In genomic region chr12:4292266-4293063, GRCh38 we compare ENCODE assay signal across 13 cellular contexts. TPM values are rescaled to one million over a fixed set of nuclear protein-coding genes. Genes with fewer than 3 reads are reported as not detected.
DNase-seq lines count a peak whose midpoint lies in the region; ATAC-seq and TF ChIP-seq lines count a peak whose summit lies in the region.
"Had no signal": no experiment of that assay in that cellular context is flagged by ENCODE, and none has a peak within 500 bp of the region (broad histone marks: within the 10 kb centered on the region; RNA-seq: fewer than 3 reads in every experiment).

No MANE protein-coding gene starts in this region.

- CTCF ChIA-PET in activated CD4-positive, alpha-beta T cell treated with anti-CD3 and anti-CD28 coated beads for 36 hours (lab: Charles Lee) = interaction anchor here (0.5 to 2.9 kb wide), 9 partner anchors 10 to 299 kb away, joined by 3 to 15 read pairs (median 5); no protein-coding TSS in a partner anchor
- CTCF ChIA-PET in HEK293T (lab: Yijun Ruan, JAX) = interaction anchor here (0.5 kb wide), 1 partner anchor 1379 kb away, joined by 5 read pairs; no protein-coding TSS in a partner anchor

- H3K9me3 ChIP-seq in NT2/D1 (ENCODE audit: insufficient read depth, low read length) (no peaks in the 10 kb centered on the region), lower lobe of right lung (no peaks in the 10 kb centered on the region)
- H3K9me3 ChIP-seq: Caco-2, spleen, tibial nerve had no signal

- H3K36me3 ChIP-seq in NT2/D1 (ENCODE audit: insufficient read depth, insufficient read length, low read length) = peaks cover 96% of the 10 kb centered on the region
- H3K36me3 ChIP-seq in lower lobe of right lung = peaks cover 66% of the 10 kb centered on the region

- peaks cover 89% of the 10 kb centered on the region for H3K36me3 Mint-ChIP-seq in activated CD4-positive, alpha-beta T cell treated with anti-CD3 and anti-CD28 coated beads for 36 hours (ENCODE audit: low read depth)
- H3K36me3 Mint-ChIP-seq in central memory CD8-positive, alpha-beta T cell (ENCODE audit: insufficient read depth) = peaks cover 70% of the 10 kb centered on the region

- H3K27me3 ChIP-seq in NT2/D1 (ENCODE audit: insufficient read depth, insufficient read length) = no peaks in the 10 kb centered on the region
- no peaks in the 10 kb centered on the region for H3K27me3 ChIP-seq in lower lobe of right lung (ENCODE audit: low read depth)
- H3K27me3 ChIP-seq: spleen, tibial nerve had no signal

- intact Hi-C loops in activated CD4-positive, alpha-beta T cell treated with anti-CD3 and anti-CD28 coated beads for 36 hours (cut with DNase I, micrococcal nuclease) = no loop called here
- intact Hi-C loops in posterior vena cava (cut with DNase I) = no loop called here
- intact Hi-C loops in lower lobe of right lung (cut with DNase I) = no loop called here

- peak overlapping the region; percentile 92 for H3K27ac Mint-ChIP-seq in activated CD4-positive, alpha-beta T cell treated with anti-CD3 and anti-CD28 coated beads for 36 hours
- H3K27ac Mint-ChIP-seq in central memory CD8-positive, alpha-beta T cell (ENCODE audit: low read depth) = peak overlapping the region; percentile 91

- no peak for ATAC-seq in activated CD4-positive, alpha-beta T cell treated with anti-CD3 and anti-CD28 coated beads for 36 hours
- ATAC-seq in central memory CD8-positive, alpha-beta T cell (replicated peaks; ENCODE audit: extremely low read depth, poor library complexity, severe bottlenecking) = no peak
- no peak for ATAC-seq in lower lobe of right lung
- ATAC-seq: HCT116 had no signal

- no peak for DNase-seq in activated CD4-positive, alpha-beta T cell treated with anti-CD3 and anti-CD28 coated beads for 36 hours
- DNase-seq in activated CD4-positive, alpha-beta T cell treated with anti-CD3 and anti-CD28 coated beads, Interleukin-2, amount 50 U/mL, for 48 hours = no peak
- DNase-seq in NT2/D1 (ENCODE audit: low read depth, low spot score) = no peak
- no peak for DNase-seq in central memory CD8-positive, alpha-beta T cell (ENCODE audit: low spot score in 2 of 2)
- DNase-seq in posterior vena cava (ENCODE audit: low spot score) = peak; percentile 60
- no peak for DNase-seq in NCI-H2029 treated with DMSO at 0.1 percent for 48 hours (lab: John Stamatoyannopoulos, UW)
- DNase-seq in HEK293T (ENCODE audit: extremely low spot score) = no peak
- DNase-seq in lower lobe of right lung = no peak
- DNase-seq: PC-9, spleen had no signal

- peaks cover 30% of the 10 kb centered on the region for H3K4me1 ChIP-seq in NT2/D1 (ENCODE audit: insufficient read depth, insufficient read length)
- peaks cover 12% of the 10 kb centered on the region for H3K4me1 ChIP-seq in lower lobe of right lung
- H3K4me1 ChIP-seq: Caco-2 had no signal

- H3K27me3 Mint-ChIP-seq in activated CD4-positive, alpha-beta T cell treated with anti-CD3 and anti-CD28 coated beads for 36 hours = no peaks in the 10 kb centered on the region
- no peaks in the 10 kb centered on the region for H3K27me3 Mint-ChIP-seq in central memory CD8-positive, alpha-beta T cell

- peak overlapping the region; percentile 12 for H3K9ac ChIP-seq in NT2/D1 (ENCODE audit: insufficient read length, low read depth)

- H3K4me3 Mint-ChIP-seq in activated CD4-positive, alpha-beta T cell treated with anti-CD3 and anti-CD28 coated beads for 36 hours = peak overlapping the region; percentile 12
- peak overlapping the region; percentile 57 for H3K4me3 Mint-ChIP-seq in central memory CD8-positive, alpha-beta T cell

- H3K4me3 ChIP-seq in NT2/D1 (ENCODE audit: insufficient read length, low read depth) = no peak overlapping the region
- H3K4me3 ChIP-seq in lower lobe of right lung = no peak overlapping the region
- H3K4me3 ChIP-seq: PC-9, spleen, tibial nerve had no signal

- H3K4me1 Mint-ChIP-seq in activated CD4-positive, alpha-beta T cell treated with anti-CD3 and anti-CD28 coated beads for 36 hours = peaks cover 84% of the 10 kb centered on the region
- H3K4me1 Mint-ChIP-seq in central memory CD8-positive, alpha-beta T cell = peaks cover 76% of the 10 kb centered on the region

- H3K27ac ChIP-seq in lower lobe of right lung = no peak overlapping the region
- H3K27ac ChIP-seq: PC-9 had no signal

- no peak for TF ChIP-seq CTCF in lower lobe of right lung (IDR thresholded peaks at IDR 0.05)

- no peaks in the 10 kb centered on the region for H3K9me3 Mint-ChIP-seq in activated CD4-positive, alpha-beta T cell treated with anti-CD3 and anti-CD28 coated beads for 36 hours (ENCODE audit: low read depth)
- no peaks in the 10 kb centered on the region for H3K9me3 Mint-ChIP-seq in central memory CD8-positive, alpha-beta T cell

- POLR2A ChIA-PET in activated CD4-positive, alpha-beta T cell treated with anti-CD3 and anti-CD28 coated beads for 36 hours (lab: Charles Lee) = no interaction called here
- POLR2A ChIA-PET in HEK293T (lab: Yijun Ruan, JAX) = interaction anchor here (1.4 kb wide), 1 partner anchor 9 kb away, joined by 4 read pairs; no protein-coding TSS in a partner anchor

TF ChIP-seq in HEK293T, 16 proteins besides CTCF, POLR2A, EP300 and RAD21:
- TF ChIP-seq ZNF384 (IDR thresholded peaks at IDR 0.05) = no peak
- no peak for TF ChIP-seq SP1 (IDR thresholded peaks at IDR 0.05)
- no peak for TF ChIP-seq SUZ12 (IDR thresholded peaks at IDR 0.05)
- TF ChIP-seq NFRKB (IDR thresholded peaks at IDR 0.05) = no peak
- TF ChIP-seq LEF1 (IDR thresholded peaks at IDR 0.05; ENCODE audit: borderline replicate concordance) = no peak
- no peak for TF ChIP-seq ELF4 (IDR thresholded peaks at IDR 0.05)
- no peak for TF ChIP-seq PKNOX1 (IDR thresholded peaks at IDR 0.05)
- TF ChIP-seq CTBP1 (IDR thresholded peaks at IDR 0.05; ENCODE audit: borderline replicate concordance) = no peak
- no peak for TF ChIP-seq ARNT (IDR thresholded peaks at IDR 0.05)
- no peak for TF ChIP-seq FOXA1 (IDR thresholded peaks at IDR 0.05)
- TF ChIP-seq L3MBTL2 (conservative IDR thresholded peaks at IDR 0.05) = no peak
- no peak for TF ChIP-seq FOXM1 (IDR thresholded peaks at IDR 0.05; ENCODE audit: borderline replicate concordance)
- no peak for TF ChIP-seq TARDBP (IDR thresholded peaks at IDR 0.05)
- no peak for TF ChIP-seq FOXK2 (IDR thresholded peaks at IDR 0.05)
- TF ChIP-seq HDGF (IDR thresholded peaks at IDR 0.05; ENCODE audit: borderline replicate concordance) = no peak
- TF ChIP-seq BHLHE40 (IDR thresholded peaks at IDR 0.05; ENCODE audit: borderline replicate concordance) = no peak
TF ChIP-seq in HEK293T: peak in this region for 0.

RNA-seq across cellular contexts. Expression of gene CCND2, which starts 18.9 kb away (rescaled TPM):
- 100 to 1,000 TPM; 357 to 369 TPM for total RNA-seq in activated CD4-positive, alpha-beta T cell treated with anti-CD3 and anti-CD28 coated beads for 36 hours
- 100 to 1,000 TPM; 101 to 129 TPM for total RNA-seq in posterior vena cava
- 57.7 TPM for total RNA-seq in lower lobe of right lung

RNA-seq across cellular contexts. Expression of gene TIGAR, which starts 28.5 kb away (rescaled TPM):
- 1 to 10 TPM; 7.1 to 8.4 TPM for total RNA-seq in activated CD4-positive, alpha-beta T cell treated with anti-CD3 and anti-CD28 coated beads for 36 hours
- total RNA-seq in posterior vena cava (10 to 100 TPM; 10.3 to 12.1 TPM), lower lobe of right lung (18.6 TPM)
